ENCODE assay signal across 8 cellular contexts in the genomic region with DNA sequence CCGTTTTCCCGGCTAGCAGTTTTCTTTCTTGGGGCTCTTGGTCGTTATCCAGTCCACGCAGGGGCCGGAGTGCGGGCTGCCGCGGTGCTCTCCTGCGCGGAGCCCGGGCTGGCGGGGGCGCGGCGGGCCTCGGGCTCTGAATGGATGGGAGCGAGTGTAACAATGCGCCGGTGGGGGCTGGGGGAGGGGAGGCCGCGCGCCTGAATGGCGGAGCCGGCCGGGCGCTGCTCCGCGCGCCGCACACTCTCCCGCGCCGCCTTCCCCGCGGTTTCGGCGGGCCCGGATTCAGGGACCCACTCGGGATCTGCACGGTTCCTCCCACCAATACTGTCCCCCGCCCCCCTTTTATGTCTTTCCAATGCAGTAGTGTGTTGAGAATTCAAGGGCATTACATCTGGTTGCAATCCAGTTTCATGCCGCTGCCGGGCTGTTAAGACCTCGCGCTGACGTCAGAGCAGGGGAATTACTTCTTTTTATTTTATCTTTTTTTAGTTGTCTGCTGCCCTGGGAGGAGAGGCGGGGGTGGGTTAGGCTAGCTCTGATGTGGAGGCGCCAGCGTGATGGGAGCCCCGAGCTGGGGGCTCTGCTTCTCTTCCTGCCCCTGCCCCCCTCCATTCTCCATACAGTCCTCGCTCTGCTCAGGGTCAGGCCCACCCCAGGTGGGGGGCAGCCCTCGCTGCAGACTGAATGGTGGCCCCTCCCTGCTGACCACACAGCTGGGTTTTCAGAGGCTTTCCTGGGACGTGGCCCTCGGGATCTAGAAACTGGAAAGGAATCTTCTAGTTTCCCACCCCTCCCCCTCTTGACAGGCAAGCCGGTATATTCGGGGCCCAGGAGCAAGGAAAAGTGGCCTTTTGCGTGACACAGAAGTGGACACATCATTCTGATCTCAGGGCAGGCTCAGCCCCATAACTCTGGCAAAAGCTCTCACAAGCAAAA. TPM values are rescaled to one million over a fixed set of nuclear protein-coding genes. Genes with fewer than 3 reads are reported as not detected.
DNase-seq lines count a peak whose midpoint lies in the region; ATAC-seq, FAIRE-seq and TF ChIP-seq lines count a peak whose summit lies in the region.

No MANE protein-coding gene starts in this region.

- no peaks in the 10 kb centered on the region for H3F3A ChIP-seq in Loucy (ENCODE audit: low read depth)

- no peaks in the 10 kb centered on the region for H3K36me3 ChIP-seq in Loucy (ENCODE audit: insufficient read depth, low read length)
- H3K36me3 ChIP-seq in WERI-Rb-1: peaks cover 29% of the 10 kb centered on the region
- no peaks in the 10 kb centered on the region for H3K36me3 ChIP-seq in kidney (ENCODE audit: control insufficient read depth in 1 of 2, insufficient read depth in 2 of 2, low read length in 2 of 2)

- peaks cover 34% of the 10 kb centered on the region for H4K20me1 ChIP-seq in Loucy (ENCODE audit: insufficient read depth, low read length, poor library complexity, severe bottlenecking)

- TF ChIP-seq CTCF in CD14-positive monocyte (IDR thresholded peaks at IDR 0.05) (no peak), Loucy (conservative IDR thresholded peaks at IDR 0.05; ENCODE audit: low read length) (no peak), WERI-Rb-1 (IDR thresholded peaks at IDR 0.05; ENCODE audit: low read depth, low read length) (no peak), cardiac fibroblast (IDR thresholded peaks at IDR 0.05; ENCODE audit: low read depth, low read length) (no peak), kidney (IDR thresholded peaks at IDR 0.05; ENCODE audit: borderline replicate concordance, extremely low read depth, insufficient read depth) (no peak)

- H3K27me3 Mint-ChIP-seq in CD14-positive monocyte (ENCODE audit: low read depth in 3 of 3): peaks cover 2 to 10% (median 9%) of the 10 kb centered on the region in 3 donors

- H3K9me3 ChIP-seq in Loucy (ENCODE audit: insufficient read depth, low read depth, low read length): no peaks in the 10 kb centered on the region
- no peaks in the 10 kb centered on the region for H3K9me3 ChIP-seq in WERI-Rb-1 (ENCODE audit: severe bottlenecking)
- no peaks in the 10 kb centered on the region for H3K9me3 ChIP-seq in kidney (ENCODE audit: control insufficient read depth in 1 of 2, low read length in 2 of 2)

- H3K4me1 ChIP-seq in Loucy (ENCODE audit: insufficient read depth, low read length, poor library complexity, severe bottlenecking): peaks cover 39% of the 10 kb centered on the region
- H3K4me1 ChIP-seq in kidney (ENCODE audit: control insufficient read depth in 1 of 2, insufficient read depth in 1 of 2, low read depth in 1 of 2, low read length in 2 of 2): peaks cover 22 to 24% of the 10 kb centered on the region in 2 donors

- ATAC-seq in GM21360 (IDR thresholded peaks at IDR 0.05; ENCODE audit: unreplicated experiment): peak; percentile 12
- ATAC-seq in GM18868 (IDR thresholded peaks at IDR 0.05; ENCODE audit: unreplicated experiment): no peak

- FAIRE-seq in kidney (lab: Jason Lieb, UNC): no peak

- peaks cover 35% of the 10 kb centered on the region for H3K4me1 Mint-ChIP-seq in CD14-positive monocyte

- intact Hi-C loops in CD14-positive monocyte (cut with micrococcal nuclease) (loop anchor here in 1 of 2 donors (5.0 to 10.0 kb wide), 3 partner anchors 69 to 354 kb away; partner anchors contain the start of genes ATPAF2, GID4 and SREBF1), kidney (cut with DNase I) (loop anchor here (5.0 kb wide), 1 partner anchor 179 kb away; no protein-coding TSS in a partner anchor)

- peaks cover 65% of the 10 kb centered on the region for H3K79me2 ChIP-seq in Loucy (ENCODE audit: insufficient read depth, low read length)

- H3K4me3 Mint-ChIP-seq in CD14-positive monocyte: peak overlapping the region; percentile 88 to 90

- H3K36me3 Mint-ChIP-seq in CD14-positive monocyte: peaks cover 12 to 19% of the 10 kb centered on the region in 2 donors

- peaks cover 0 to 3% (median 0%) of the 10 kb centered on the region in 7 donors for H3K9me3 Mint-ChIP-seq in CD14-positive monocyte

- peak overlapping the region; percentile 96 for H3K4me2 ChIP-seq in Loucy (ENCODE audit: low read depth, low read length, poor library complexity, severe bottlenecking)

- H3K9me2 ChIP-seq in Loucy (replicated peaks; ENCODE audit: low read depth, low read length): no peaks in the 10 kb centered on the region

- H3K9ac ChIP-seq in Loucy (ENCODE audit: low read depth, low read length, poor library complexity, severe bottlenecking): peak overlapping the region; percentile 97
- peak overlapping the region; percentile 60 to 75 for H3K9ac ChIP-seq in kidney (ENCODE audit: low read length in 2 of 2)

- no peak for DNase-seq in CD14-positive monocyte (ENCODE audit: low spot score)
- DNase-seq in WERI-Rb-1: peak; percentile 69
- DNase-seq in cardiac fibroblast (ENCODE audit: low read depth in 2 of 2): peak; percentile 83 to 86
- peak; percentile 87 for DNase-seq in kidney
- peak; percentile 67 for DNase-seq in stimulated activated CD4-positive, alpha-beta T cell treated with anti-CD3 and anti-CD28 coated beads, Interleukin-12 subunit alpha, Interleukin-12 subunit beta, amount 100 ng/mL, for 4 hours

- H2AFZ ChIP-seq in Loucy (ENCODE audit: low read length): peak overlapping the region; percentile 51; the same call in 1 of the 2 replicates

- H3K4me3 ChIP-seq in Loucy (ENCODE audit: low read length, poor library complexity, severe bottlenecking) (peak overlapping the region; percentile 90), WERI-Rb-1 (ENCODE audit: low read depth, low read length) (peak overlapping the region; percentile 79), cardiac fibroblast (replicated peaks in 1 of 2; ENCODE audit: low read depth in 2 of 2, low read length in 2 of 2) (peak overlapping the region; percentile 73 to 79), kidney (ENCODE audit: low read length in 2 of 2) (peak overlapping the region; percentile 60 to 71)

- H3K27ac ChIP-seq in WERI-Rb-1: peak overlapping the region; percentile 97
- H3K27ac ChIP-seq in kidney (ENCODE audit: low read depth in 2 of 2, low read length in 2 of 2): peak overlapping the region; percentile 93

- H3K27ac Mint-ChIP-seq in CD14-positive monocyte: peak overlapping the region; percentile 87 to 95 (median 93)

- H3K27me3 ChIP-seq in Loucy (ENCODE audit: insufficient read depth, low read length, poor library complexity, severe bottlenecking) (peaks cover 10% of the 10 kb centered on the region), WERI-Rb-1 (ENCODE audit: insufficient read depth, low read depth, severe bottlenecking) (no peaks in the 10 kb centered on the region)

RNA-seq across cellular contexts. Expression of gene RAI1, which starts 1.7 kb away (rescaled TPM):
- polyA plus RNA-seq in CD14-positive monocyte: 1 to 10 TPM in 1 of 2 donors, under 1 TPM in 1; 0.89 to 1.5 TPM
- 50.5 TPM for total RNA-seq in kidney
- 6.7 TPM for polyA plus RNA-seq in kidney (ENCODE audit: insufficient read depth, low read depth, low replicate concordance)
